8 cellular contexts compared by ENCODE assay signal in the genomic region with DNA sequence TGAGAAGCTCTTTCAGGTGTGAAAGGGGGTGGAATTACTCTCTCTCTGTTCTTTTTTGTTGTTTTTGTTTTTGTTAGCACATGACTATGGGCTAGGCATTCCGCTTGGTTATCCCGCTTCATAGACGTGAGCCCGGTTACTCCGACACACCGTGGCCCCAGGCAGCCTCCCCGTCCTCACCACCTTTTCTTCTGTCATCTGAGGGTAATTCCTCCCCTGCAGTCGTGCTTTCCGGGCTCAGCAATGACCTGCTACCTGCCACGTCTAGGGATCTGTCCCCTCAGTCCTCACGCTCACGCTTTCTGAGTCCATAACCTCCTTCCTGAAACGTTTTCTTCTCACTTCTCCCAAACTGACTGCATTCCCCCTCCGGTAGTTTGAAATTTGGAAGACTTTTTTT. TPM values are rescaled to one million over a fixed set of nuclear protein-coding genes. Genes with fewer than 3 reads are reported as not detected.
DNase-seq lines count a peak whose midpoint lies in the region; ATAC-seq and TF ChIP-seq lines count a peak whose summit lies in the region.

No MANE protein-coding gene starts in this region.

- peaks cover 7% of the 10 kb centered on the region for H3K36me3 Mint-ChIP-seq in progenitor cell of endocrine pancreas (ENCODE audit: insufficient read depth)

- TF ChIP-seq CTCF in GM06990 (IDR thresholded peaks at IDR 0.05; ENCODE audit: insufficient read depth, low read length, poor library complexity, severe bottlenecking) (no peak), epithelial cell of proximal tubule (conservative IDR thresholded peaks at IDR 0.05; ENCODE audit: low read depth, low read length) (no peak), progenitor cell of endocrine pancreas (IDR thresholded peaks at IDR 0.05; ENCODE audit: unreplicated experiment) (no peak)

- H3K4me3 ChIP-seq in GM06990 (replicated peaks; ENCODE audit: low read depth, low read length): peak overlapping the region; percentile 66
- H3K4me3 ChIP-seq in epithelial cell of proximal tubule (ENCODE audit: low read depth, low read length): peak overlapping the region; percentile 63

- H3K27me3 Mint-ChIP-seq in progenitor cell of endocrine pancreas: peaks cover 21% of the 10 kb centered on the region

- H3K4me1 Mint-ChIP-seq in progenitor cell of endocrine pancreas (ENCODE audit: low read depth): peaks cover 30% of the 10 kb centered on the region

- DNase-seq in GM06990 (ENCODE audit: extremely low read depth, insufficient read length) (no peak), T-helper 9 cell (peak; percentile 4), epithelial cell of proximal tubule (ENCODE audit: low read depth) (no peak), progenitor cell of endocrine pancreas (ENCODE audit: low spot score, unreplicated experiment) (no peak), activated gamma-delta T cell (lab: John Stamatoyannopoulos, UW) (no peak), NCI-H510A treated with DMSO at 0.1 percent for 48 hours (lab: John Stamatoyannopoulos, UW) (no peak)
- no peak for DNase-seq in NK-92 treated with Interleukin-12 subunit alpha and Interleukin-12 subunit beta, amount 100 ng/mL, for 24 hours (lab: John Stamatoyannopoulos, UW)

- no peaks in the 10 kb centered on the region; the same call in none of the 2 replicates for H3K27me3 ChIP-seq in GM06990 (replicated peaks; ENCODE audit: control insufficient read depth, insufficient read depth, low read length)

- ATAC-seq in HG02588 (IDR thresholded peaks at IDR 0.05; ENCODE audit: unreplicated experiment): no peak

- peak overlapping the region; percentile 93 for H3K27ac Mint-ChIP-seq in progenitor cell of endocrine pancreas

- H3K4me3 Mint-ChIP-seq in progenitor cell of endocrine pancreas (ENCODE audit: low read depth): peak overlapping the region; percentile 93

- H3K9me3 Mint-ChIP-seq in progenitor cell of endocrine pancreas (ENCODE audit: low read depth): no peaks in the 10 kb centered on the region

- H3K36me3 ChIP-seq in GM06990 (ENCODE audit: control insufficient read depth, insufficient read depth, low read length): no peaks in the 10 kb centered on the region

RNA-seq across cellular contexts. Expression of a gene that starts 0.7 kb away (rescaled TPM):
- total RNA-seq in epithelial cell of proximal tubule (22.9 TPM in 2 replicates), progenitor cell of endocrine pancreas (92.0 and 95.7 TPM in 2 replicates)
